ENCODE assay signal across 8 cellular contexts in genomic region chr10:17643755-17644484, GRCh38.
DNase-seq lines count a peak whose midpoint lies in the region; ATAC-seq lines count a peak whose summit lies in the region.

STAM (plus strand) TSS chr10:17644151; CDS start chr10:17644340, 189 bp downstream.

- no peaks in the 10 kb centered on the region for H3K27me3 ChIP-seq in BLaER1

- peaks cover 12% of the 10 kb centered on the region for H3K9me3 ChIP-seq in BLaER1

- H3K9ac ChIP-seq in BLaER1: peak within 1 kb of the TSS; percentile 89

- peaks cover 35% of the 10 kb centered on the region for H3K4me1 ChIP-seq in BLaER1

- peak within 1 kb of the TSS; percentile 87 for H3K4me2 ChIP-seq in BLaER1

- H3K4me3 ChIP-seq in BLaER1: peak within 1 kb of the TSS; percentile 85

- H3K27ac ChIP-seq in BLaER1 (peak within 1 kb of the TSS; percentile 96), cingulate gyrus (ENCODE audit: low read depth, low read length) (peak within 1 kb of the TSS; percentile 99)

- peak; percentile 95 for ATAC-seq in GM19324 (IDR thresholded peaks at IDR 0.05; ENCODE audit: low FRiP score, unreplicated experiment)
- peak; percentile 86 for ATAC-seq in HG03460 (IDR thresholded peaks at IDR 0.05; ENCODE audit: unreplicated experiment)

- H4K20me1 ChIP-seq in BLaER1: peaks cover 22% of the 10 kb centered on the region

- H3K36me3 ChIP-seq in BLaER1: peaks cover 14% of the 10 kb centered on the region

- DNase-seq in NCI-H524 treated with DMSO at 0.1 percent for 48 hours (lab: John Stamatoyannopoulos, UW): peak; percentile 12
- peak; percentile 92 to 94 for DNase-seq in activated CD4-positive, alpha-beta T cell treated with anti-CD3 and anti-CD28 coated beads for 4 hours
- peak; percentile 94 for DNase-seq in kidney tubule cell (ENCODE audit: low spot score)
- DNase-seq in stimulated activated CD4-positive, alpha-beta T cell treated with anti-CD3 and anti-CD28 coated beads, Interleukin-1b, Interleukin-23, amount 100 ng/mL, for 24 hours (ENCODE audit: low read depth in 4 of 4, low spot score in 1 of 4): peak; percentile 86 to 95 (median 88)

Comparison
In these comparisons a context has a peak if more than half of its experiments do, and no peak if none do; other contexts are left out.
1. Peak in every context shown above with its lines: DNase-seq, ATAC-seq, H3K4me3 ChIP-seq and H3K27ac ChIP-seq.
2. DNase-seq: peak in every context shown above with its lines; median percentile 94 in kidney tubule cell; 93 in activated CD4-positive, alpha-beta T cell treated with anti-CD3 and anti-CD28 coated beads for 4 hours; 88 in stimulated activated CD4-positive, alpha-beta T cell treated with anti-CD3 and anti-CD28 coated beads, Interleukin-1b, Interleukin-23, amount 100 ng/mL, for 24 hours; 12 in NCI-H524 treated with DMSO at 0.1 percent for 48 hours.